Comparison of ENCODE assay signal across 19 cellular contexts in genomic region chr10:23253780-23254179, GRCh38.
"Had no signal": no experiment of that assay in that cellular context is flagged by ENCODE, and none has a peak within 500 bp of the region (broad histone marks: within the 10 kb centered on the region; RNA-seq: fewer than 3 reads in every experiment).

No MANE protein-coding gene starts in this region.

- FAIRE-seq: bronchial epithelial cell, keratinocyte had no signal

- H3K36me3 ChIP-seq: left lung, prostate gland, right atrium auricular region, suprapubic skin, transverse colon, WERI-Rb-1 had no signal

- H3K27me3 ChIP-seq: right atrium auricular region, suprapubic skin, transverse colon had no signal

- DNase-seq: activated CD4-positive, alpha-beta T cell treated with anti-CD3 and anti-CD28 coated beads, Interleukin-2, amount 50 U/mL, for 4 hours; activated gamma-delta T cell treated with Interleukin-2 at 50 U/mL for 16 hours; cerebellar nuclear complex; effector CD4-positive, alpha-beta T cell; hypothalamus; left lung; mammary epithelial cell; midbrain; occipital lobe; stimulated activated CD4-positive, alpha-beta T cell treated with anti-CD3 and anti-CD28 coated beads, Interleukin-2, amount 100 ng/mL, for 48 hours; stimulated activated naive CD8-positive, alpha-beta T cell treated with anti-CD3 and anti-CD28 coated beads, Interleukin-15, amount 100 ng/mL, for 72 hours; transverse colon; WERI-Rb-1 had no signal

- ATAC-seq: left lung; stimulated activated naive CD8-positive, alpha-beta T cell treated with anti-CD3 and anti-CD28 coated beads, Interleukin-15, amount 100 ng/mL, for 72 hours had no signal

- H3K9me3 ChIP-seq: left lung, prostate gland, right atrium auricular region, suprapubic skin, transverse colon had no signal

- H3K4me1 ChIP-seq: left lung, prostate gland, right atrium auricular region, suprapubic skin, transverse colon had no signal

- H3K27ac ChIP-seq: left lung, prostate gland, right atrium auricular region, skin epidermis, suprapubic skin, transverse colon, WERI-Rb-1 had no signal

- H3K4me3 ChIP-seq: left lung, prostate gland, right atrium auricular region, skin epidermis, suprapubic skin, transverse colon had no signal
